Comparison of ENCODE assay signal across 8 cellular contexts in genomic region chr22:21937821-21938070, GRCh38. TPM values are rescaled to one million over a fixed set of nuclear protein-coding genes. Genes with fewer than 3 reads are reported as not detected.
DNase-seq lines count a peak whose midpoint lies in the region; ATAC-seq and TF ChIP-seq lines count a peak whose summit lies in the region.

No MANE protein-coding gene starts in this region.

- no peak for ATAC-seq in HG03159 (IDR thresholded peaks at IDR 0.05; ENCODE audit: unreplicated experiment)

- CTCF ChIA-PET in PC-9 (lab: Charles Lee), result interaction anchor here (1.1 kb wide), 1 partner anchor 15 kb away, joined by 3 read pairs; the partner anchor contains the start of gene PPM1F

- peak overlapping the region; percentile 91 for H3K4me2 ChIP-seq in BLaER1
- peak overlapping the region; percentile 16; the same call in 1 of the 2 replicates for H3K4me2 ChIP-seq in PC-9
- peak overlapping the region; percentile 96 for H3K4me2 ChIP-seq in neuronal stem cell (ENCODE audit: insufficient read depth, low read length, poor library complexity, severe bottlenecking)

- DNase-seq in PC-9 (no peak), epithelial cell of proximal tubule (ENCODE audit: low read depth) (peak; percentile 39), neuronal stem cell (ENCODE audit: low spot score) (no peak), NCI-H2227 (lab: John Stamatoyannopoulos, UW; ENCODE audit: unreplicated experiment) (no peak), ACHN (no peak), NCI-H82 treated with DMSO at 0.1 percent for 48 hours (lab: John Stamatoyannopoulos, UW; ENCODE audit: unreplicated experiment) (no peak)

- in situ Hi-C loops in ACHN (cut with HindIII; ENCODE audit: low pct_ligation_motif_present, low pct_unique_long_range_greater_than_20kb, low sequenced_read_pairs), result no loop called here

- H3K79me2 ChIP-seq in PC-9 (ENCODE audit: low read depth), result no peaks in the 10 kb centered on the region

- peak overlapping the region; percentile 72 for H2AK5ac ChIP-seq in neuronal stem cell (ENCODE audit: low read depth, low read length)

- TF ChIP-seq CTCF in PC-9 (conservative IDR thresholded peaks at IDR 0.05) (no peak), epithelial cell of proximal tubule (conservative IDR thresholded peaks at IDR 0.05; ENCODE audit: low read depth, low read length) (no peak)

- H3K36me3 ChIP-seq in BLaER1 (peaks cover 49% of the 10 kb centered on the region), PC-9 (ENCODE audit: low read depth) (no peaks in the 10 kb centered on the region), neuronal stem cell (replicated peaks in 1 of 2; ENCODE audit: control insufficient read depth in 2 of 2, insufficient read depth in 2 of 2, low read length in 2 of 2) (peaks cover 9 to 51% of the 10 kb centered on the region in 2 donors)

- H3K4me1 ChIP-seq in BLaER1 (peaks cover 66% of the 10 kb centered on the region), PC-9 (replicated peaks; ENCODE audit: insufficient read depth) (peaks cover 10% of the 10 kb centered on the region), neuronal stem cell (ENCODE audit: control insufficient read depth in 2 of 2, insufficient read depth in 1 of 2, low read depth in 1 of 2, low read length in 2 of 2) (peaks cover 5 to 18% of the 10 kb centered on the region in 2 donors)

- no peaks in the 10 kb centered on the region for H3K9me3 ChIP-seq in BLaER1
- no peaks in the 10 kb centered on the region for H3K9me3 ChIP-seq in PC-9 (ENCODE audit: insufficient read depth, low read depth)
- no peaks in the 10 kb centered on the region for H3K9me3 ChIP-seq in neuronal stem cell (replicated peaks in 1 of 2; ENCODE audit: control insufficient read depth in 2 of 2, insufficient read depth in 1 of 2, low read depth in 1 of 2, low read length in 2 of 2)

- H3K27me3 ChIP-seq in BLaER1, result no peaks in the 10 kb centered on the region
- no peaks in the 10 kb centered on the region for H3K27me3 ChIP-seq in PC-9 (ENCODE audit: insufficient read depth, low read depth)
- no peaks in the 10 kb centered on the region for H3K27me3 ChIP-seq in neuronal stem cell (ENCODE audit: control insufficient read depth in 3 of 3, insufficient read depth in 3 of 3, low read depth in 1 of 3, low read length in 3 of 3)

- H4K20me1 ChIP-seq in BLaER1, result no peaks in the 10 kb centered on the region
- H4K20me1 ChIP-seq in PC-9 (ENCODE audit: insufficient read depth), result no peaks in the 10 kb centered on the region

- H3K23ac ChIP-seq in neuronal stem cell (ENCODE audit: low read depth, low read length, poor library complexity), result peak overlapping the region; percentile 98

- peak overlapping the region; percentile 56 for H2BK5ac ChIP-seq in neuronal stem cell (ENCODE audit: low read length)

- H3K27ac ChIP-seq in BLaER1 (peak overlapping the region; percentile 90), PC-9 (no peak overlapping the region), neuronal stem cell (replicated peaks; ENCODE audit: low read length) (no peak overlapping the region)

- H3K18ac ChIP-seq in neuronal stem cell (ENCODE audit: low read length), result peak overlapping the region; percentile 21

- POLR2A ChIA-PET in PC-9 (lab: Charles Lee; ENCODE audit: unreplicated experiment), result interaction anchor here (0.6 kb wide), 1 partner anchor 279 kb away, joined by 3 read pairs; no protein-coding TSS in a partner anchor

- intact Hi-C loops in PC-9 (cut with micrococcal nuclease; ENCODE audit: unreplicated experiment), result loop anchor here (2.0 to 5.0 kb wide), 2 partner anchors 15 to 225 kb away; partner anchors contain the start of gene PPM1F

- no peak overlapping the region for H2BK120ac ChIP-seq in neuronal stem cell (ENCODE audit: low read depth, low read length)

- H2AFZ ChIP-seq in PC-9 (no peak overlapping the region), neuronal stem cell (ENCODE audit: low read length) (peak overlapping the region; percentile 99)

- BruUV-seq in PC-9 (replicated peaks; lab: Mats Ljungman, UMichigan), result no TSS peak

- peaks cover under 1% of the 10 kb centered on the region; the same call in 1 of the 2 replicates for H3F3A ChIP-seq in PC-9 (ENCODE audit: insufficient read depth, low read depth)

- H2BK12ac ChIP-seq in neuronal stem cell (ENCODE audit: low read length), result no peak overlapping the region

- peak overlapping the region; percentile 78 for H3K9ac ChIP-seq in BLaER1
- H3K9ac ChIP-seq in neuronal stem cell (ENCODE audit: low read depth, low read length, poor library complexity), result peak overlapping the region; percentile 64

- no peaks in the 10 kb centered on the region for H3K9me2 ChIP-seq in PC-9 (ENCODE audit: insufficient read depth)

- no peak overlapping the region for H2BK15ac ChIP-seq in neuronal stem cell (ENCODE audit: low read length)

- H3K14ac ChIP-seq in neuronal stem cell (ENCODE audit: low read length), result no peak overlapping the region

- H3K79me1 ChIP-seq in neuronal stem cell (ENCODE audit: low read depth, low read length), result no peaks in the 10 kb centered on the region

- no peak overlapping the region for H4K91ac ChIP-seq in neuronal stem cell (ENCODE audit: low read depth, low read length, poor library complexity)

- no peak overlapping the region for H3K4me3 ChIP-seq in BLaER1
- no peak overlapping the region for H3K4me3 ChIP-seq in PC-9
- peak overlapping the region; percentile 65 for H3K4me3 ChIP-seq in epithelial cell of proximal tubule (ENCODE audit: low read depth, low read length)
- peak overlapping the region; percentile 24 to 60 for H3K4me3 ChIP-seq in neuronal stem cell (ENCODE audit: low read length in 2 of 2)

- no peak overlapping the region for H4K8ac ChIP-seq in neuronal stem cell (ENCODE audit: low read depth, low read length)

- WGBS in neuronal stem cell (ENCODE audit: extremely low coverage in 2 of 2, insufficient read length in 2 of 2, insufficient replicate concordance in 1 of 2), 2 donors, result no CpG with 5 or more reads among the region's 8 CpGs

- H3K4ac ChIP-seq in neuronal stem cell (ENCODE audit: low read length), result no peak overlapping the region

RNA-seq across cellular contexts. Expression of gene PPM1F, which starts 14.9 kb away (rescaled TPM):
- total RNA-seq in PC-9 (2021) (20.6 and 22.1 TPM in 2 replicates), epithelial cell of proximal tubule (25.1 and 32.7 TPM in 2 replicates)
- 17.8 TPM for polyA plus RNA-seq in neuronal stem cell (2013, experiment 1 of 2)
- 16.6 TPM for polyA plus RNA-seq in neuronal stem cell (2013, experiment 2 of 2)

RNA-seq across cellular contexts. Expression of gene TOP3B, which starts 44.8 kb away (rescaled TPM):
- total RNA-seq in PC-9 (2021) (23.7 and 23.9 TPM in 2 replicates), epithelial cell of proximal tubule (27.9 and 30.2 TPM in 2 replicates)
- polyA plus RNA-seq in neuronal stem cell (2013, experiment 1 of 2), result 25.4 TPM
- 27.0 TPM for polyA plus RNA-seq in neuronal stem cell (2013, experiment 2 of 2)

Comparison
In these comparisons a context has a peak if more than half of its experiments do, and no peak if none do; other contexts are left out.
1. H3K4me2 ChIP-seq: peak in every context shown above with its lines; median percentile 96 in neuronal stem cell; 91 in BLaER1; 16 in PC-9.
2. H3K4me3 ChIP-seq: peak in epithelial cell of proximal tubule (single experiment) and neuronal stem cell (2 of 2); none in BLaER1 (single experiment) and PC-9 (single experiment).